ENCODE assay signal across 1 cellular context in the genomic region with DNA sequence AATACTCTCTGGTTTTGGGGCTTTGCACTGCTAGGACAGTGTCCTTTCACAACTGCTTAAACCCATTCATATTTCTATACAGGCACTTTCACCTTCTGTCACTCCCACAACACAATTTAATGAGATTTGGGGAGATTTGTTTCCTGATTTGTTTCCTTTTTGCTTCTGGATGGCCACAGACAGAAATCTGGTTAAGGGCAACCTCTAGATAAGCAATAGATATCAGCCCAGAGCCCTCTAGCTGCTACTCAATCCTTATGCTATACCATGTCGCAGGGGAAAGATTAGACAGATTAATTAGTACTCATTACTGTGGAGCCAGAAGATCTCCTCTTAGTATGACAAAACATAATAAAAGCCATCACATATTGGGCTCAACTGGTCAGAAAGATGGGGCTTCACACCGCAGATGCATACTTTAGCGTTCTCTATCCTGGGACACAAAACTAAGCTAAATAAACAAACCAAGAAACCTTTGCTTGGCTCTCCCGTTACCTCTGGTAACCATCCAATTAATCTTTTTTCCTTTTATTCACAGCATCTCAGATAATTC.
TF ChIP-seq lines count a peak whose summit lies in the region.

No MANE protein-coding gene starts in this region.

TF ChIP-seq in GM23338, 12 proteins besides CTCF, POLR2A, EP300 and RAD21 (continued from another document):
- TF ChIP-seq, protein P1, sequence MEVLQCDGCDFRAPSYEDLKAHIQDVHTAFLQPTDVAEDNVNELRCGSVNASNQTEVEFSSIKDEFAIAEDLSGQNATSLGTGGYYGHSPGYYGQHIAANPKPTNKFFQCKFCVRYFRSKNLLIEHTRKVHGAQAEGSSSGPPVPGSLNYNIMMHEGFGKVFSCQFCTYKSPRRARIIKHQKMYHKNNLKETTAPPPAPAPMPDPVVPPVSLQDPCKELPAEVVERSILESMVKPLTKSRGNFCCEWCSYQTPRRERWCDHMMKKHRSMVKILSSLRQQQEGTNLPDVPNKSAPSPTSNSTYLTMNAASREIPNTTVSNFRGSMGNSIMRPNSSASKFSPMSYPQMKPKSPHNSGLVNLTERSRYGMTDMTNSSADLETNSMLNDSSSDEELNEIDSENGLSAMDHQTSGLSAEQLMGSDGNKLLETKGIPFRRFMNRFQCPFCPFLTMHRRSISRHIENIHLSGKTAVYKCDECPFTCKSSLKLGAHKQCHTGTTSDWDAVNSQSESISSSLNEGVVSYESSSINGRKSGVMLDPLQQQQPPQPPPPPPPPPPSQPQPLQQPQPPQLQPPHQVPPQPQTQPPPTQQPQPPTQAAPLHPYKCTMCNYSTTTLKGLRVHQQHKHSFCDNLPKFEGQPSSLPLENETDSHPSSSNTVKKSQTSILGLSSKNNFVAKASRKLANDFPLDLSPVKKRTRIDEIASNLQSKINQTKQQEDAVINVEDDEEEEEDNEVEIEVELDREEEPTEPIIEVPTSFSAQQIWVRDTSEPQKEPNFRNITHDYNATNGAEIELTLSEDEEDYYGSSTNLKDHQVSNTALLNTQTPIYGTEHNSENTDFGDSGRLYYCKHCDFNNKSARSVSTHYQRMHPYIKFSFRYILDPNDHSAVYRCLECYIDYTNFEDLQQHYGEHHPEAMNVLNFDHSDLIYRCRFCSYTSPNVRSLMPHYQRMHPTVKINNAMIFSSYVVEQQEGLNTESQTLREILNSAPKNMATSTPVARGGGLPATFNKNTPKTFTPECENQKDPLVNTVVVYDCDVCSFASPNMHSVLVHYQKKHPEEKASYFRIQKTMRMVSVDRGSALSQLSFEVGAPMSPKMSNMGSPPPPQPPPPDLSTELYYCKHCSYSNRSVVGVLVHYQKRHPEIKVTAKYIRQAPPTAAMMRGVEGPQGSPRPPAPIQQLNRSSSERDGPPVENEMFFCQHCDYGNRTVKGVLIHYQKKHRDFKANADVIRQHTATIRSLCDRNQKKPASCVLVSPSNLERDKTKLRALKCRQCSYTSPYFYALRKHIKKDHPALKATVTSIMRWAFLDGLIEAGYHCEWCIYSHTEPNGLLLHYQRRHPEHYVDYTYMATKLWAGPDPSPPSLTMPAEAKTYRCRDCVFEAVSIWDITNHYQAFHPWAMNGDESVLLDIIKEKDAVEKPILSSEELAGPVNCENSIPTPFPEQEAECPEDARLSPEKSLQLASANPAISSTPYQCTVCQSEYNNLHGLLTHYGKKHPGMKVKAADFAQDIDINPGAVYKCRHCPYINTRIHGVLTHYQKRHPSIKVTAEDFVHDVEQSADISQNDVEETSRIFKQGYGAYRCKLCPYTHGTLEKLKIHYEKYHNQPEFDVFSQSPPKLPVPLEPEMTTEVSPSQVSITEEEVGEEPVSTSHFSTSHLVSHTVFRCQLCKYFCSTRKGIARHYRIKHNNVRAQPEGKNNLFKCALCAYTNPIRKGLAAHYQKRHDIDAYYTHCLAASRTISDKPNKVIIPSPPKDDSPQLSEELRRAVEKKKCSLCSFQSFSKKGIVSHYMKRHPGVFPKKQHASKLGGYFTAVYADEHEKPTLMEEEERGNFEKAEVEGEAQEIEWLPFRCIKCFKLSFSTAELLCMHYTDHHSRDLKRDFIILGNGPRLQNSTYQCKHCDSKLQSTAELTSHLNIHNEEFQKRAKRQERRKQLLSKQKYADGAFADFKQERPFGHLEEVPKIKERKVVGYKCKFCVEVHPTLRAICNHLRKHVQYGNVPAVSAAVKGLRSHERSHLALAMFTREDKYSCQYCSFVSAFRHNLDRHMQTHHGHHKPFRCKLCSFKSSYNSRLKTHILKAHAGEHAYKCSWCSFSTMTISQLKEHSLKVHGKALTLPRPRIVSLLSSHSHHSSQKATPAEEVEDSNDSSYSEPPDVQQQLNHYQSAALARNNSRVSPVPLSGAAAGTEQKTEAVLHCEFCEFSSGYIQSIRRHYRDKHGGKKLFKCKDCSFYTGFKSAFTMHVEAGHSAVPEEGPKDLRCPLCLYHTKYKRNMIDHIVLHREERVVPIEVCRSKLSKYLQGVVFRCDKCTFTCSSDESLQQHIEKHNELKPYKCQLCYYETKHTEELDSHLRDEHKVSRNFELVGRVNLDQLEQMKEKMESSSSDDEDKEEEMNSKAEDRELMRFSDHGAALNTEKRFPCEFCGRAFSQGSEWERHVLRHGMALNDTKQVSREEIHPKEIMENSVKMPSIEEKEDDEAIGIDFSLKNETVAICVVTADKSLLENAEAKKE (CRISPR knock-in tag; IDR thresholded peaks at IDR 0.05): no peak
- TF ChIP-seq EZH2 (IDR thresholded peaks at IDR 0.05; ENCODE audit: low read depth, unreplicated experiment): no peak
